Comparison of ENCODE assay signal across 16 cellular contexts in genomic region chr1:150409504-150410362, GRCh38. TPM values are rescaled to one million over a fixed set of nuclear protein-coding genes. Genes with fewer than 3 reads are reported as not detected.
DNase-seq lines count a peak whose midpoint lies in the region; TF ChIP-seq lines count a peak whose summit lies in the region.
"Had no signal": no experiment of that assay in that cellular context is flagged by ENCODE, and none has a peak within 500 bp of the region (broad histone marks: within the 10 kb centered on the region; RNA-seq: fewer than 3 reads in every experiment).

No MANE protein-coding gene starts in this region.

- H3K4me3 Mint-ChIP-seq in CD14-positive monocyte: no peak overlapping the region
- H3K4me3 Mint-ChIP-seq in brain: no peak overlapping the region
- no peak overlapping the region for H3K4me3 Mint-ChIP-seq in nephron progenitor cell
- H3K4me3 Mint-ChIP-seq: activated CD4-positive, alpha-beta memory T cell treated with anti-CD3 and anti-CD28 coated beads, Interleukin-2, amount 10 ng/mL, durations not matched to agents 7 days and 5 days; stimulated activated effector memory CD8-positive, alpha-beta T cell treated with anti-CD3 and anti-CD28 coated beads, Interleukin-12 subunit alpha, Interleukin-12 subunit beta, amount 100 ng/mL, for 72 hours had no signal

- DNase-seq in CD14-positive monocyte (ENCODE audit: low spot score): no peak
- DNase-seq in nephron progenitor cell: no peak
- DNase-seq in BE2C: no peak
- DNase-seq in glomerular visceral epithelial cell (ENCODE audit: extremely low spot score): no peak
- DNase-seq in sigmoid colon: no peak
- DNase-seq in H4 (ENCODE audit: low spot score): no peak
- DNase-seq: activated CD4-positive, alpha-beta memory T cell treated with anti-CD3 and anti-CD28 coated beads, Interleukin-2, amount 10 ng/mL, durations not matched to agents 7 days and 5 days; brain microvascular endothelial cell; DND-41; HCEC 1CT; NCI-H1436 had no signal

- H3K4me1 Mint-ChIP-seq in CD14-positive monocyte (peaks cover 35% of the 10 kb centered on the region), brain (peaks cover 29% of the 10 kb centered on the region), nephron progenitor cell (peaks cover 10% of the 10 kb centered on the region)

- no peak overlapping the region for H3K27ac ChIP-seq in sigmoid colon
- H3K27ac ChIP-seq: brain microvascular endothelial cell, SJSA1, vagina had no signal

- H3K4me1 ChIP-seq in BE2C (no peaks in the 10 kb centered on the region), sigmoid colon (peaks cover 0 to 36% (median 27%) of the 10 kb centered on the region in 4 donors)

- WGBS in sigmoid colon, 2 donors: 63 to 79% methylated on average over 12 of the region's 12 CpGs

- no peak for TF ChIP-seq RAD21 in Ishikawa (IDR thresholded peaks at IDR 0.05; ENCODE audit: low read depth)

- no peaks in the 10 kb centered on the region for H3K36me3 ChIP-seq in BE2C
- H3K36me3 ChIP-seq in sigmoid colon: no peaks in the 10 kb centered on the region
- H3K36me3 ChIP-seq: brain microvascular endothelial cell, SJSA1, vagina had no signal

- no peak for TF ChIP-seq EP300 in Ishikawa (IDR thresholded peaks at IDR 0.05; ENCODE audit: borderline replicate concordance)
- TF ChIP-seq EP300 in sigmoid colon (IDR thresholded peaks at IDR 0.05): no peak

- H3K9me3 ChIP-seq in BE2C (no peaks in the 10 kb centered on the region), sigmoid colon (no peaks in the 10 kb centered on the region)
- H3K9me3 ChIP-seq: SJSA1, vagina had no signal

- intact Hi-C loops in CD14-positive monocyte (cut with micrococcal nuclease) (loop anchor here in 1 of 2 donors (10.0 kb wide), 1 partner anchor 55 kb away; no protein-coding TSS in a partner anchor), sigmoid colon (cut with DNase I) (no loop called here)

- H3K9me3 Mint-ChIP-seq in CD14-positive monocyte (no peaks in the 10 kb centered on the region), brain (no peaks in the 10 kb centered on the region), nephron progenitor cell (no peaks in the 10 kb centered on the region)
- H3K9me3 Mint-ChIP-seq: activated CD4-positive, alpha-beta memory T cell treated with anti-CD3 and anti-CD28 coated beads, Interleukin-2, amount 10 ng/mL, durations not matched to agents 7 days and 5 days; stimulated activated effector memory CD8-positive, alpha-beta T cell treated with anti-CD3 and anti-CD28 coated beads, Interleukin-12 subunit alpha, Interleukin-12 subunit beta, amount 100 ng/mL, for 72 hours had no signal

- TF ChIP-seq CTCF in CD14-positive monocyte (IDR thresholded peaks at IDR 0.05): no peak
- no peak for TF ChIP-seq CTCF in brain (conservative IDR thresholded peaks at IDR 0.05)
- no peak for TF ChIP-seq CTCF in nephron progenitor cell (IDR thresholded peaks at IDR 0.05)
- no peak for TF ChIP-seq CTCF in BE2C (IDR thresholded peaks at IDR 0.05; ENCODE audit: low read depth, low read length)
- no peak for TF ChIP-seq CTCF in sigmoid colon (IDR thresholded peaks at IDR 0.05)

- H3K27ac Mint-ChIP-seq in CD14-positive monocyte (peak overlapping the region in 6 of 7 donors; percentile 48 to 79 (median 70)), brain (peak overlapping the region in 3 of 5 experiments; percentile 1 to 39 (median 34)), nephron progenitor cell (peak overlapping the region; percentile 26)
- H3K27ac Mint-ChIP-seq: activated CD4-positive, alpha-beta memory T cell treated with anti-CD3 and anti-CD28 coated beads, Interleukin-2, amount 10 ng/mL, durations not matched to agents 7 days and 5 days had no signal

- no peaks in the 10 kb centered on the region for H3K27me3 ChIP-seq in BE2C
- no peaks in the 10 kb centered on the region for H3K27me3 ChIP-seq in sigmoid colon
- H3K27me3 ChIP-seq: brain microvascular endothelial cell, SJSA1, vagina had no signal

- H3K36me3 Mint-ChIP-seq in CD14-positive monocyte (peaks cover 0 to 10% of the 10 kb centered on the region in 2 donors), brain (peaks cover 26% of the 10 kb centered on the region), nephron progenitor cell (ENCODE audit: low read depth) (peaks cover 26% of the 10 kb centered on the region)
- H3K36me3 Mint-ChIP-seq: stimulated activated effector memory CD8-positive, alpha-beta T cell treated with anti-CD3 and anti-CD28 coated beads, Interleukin-12 subunit alpha, Interleukin-12 subunit beta, amount 100 ng/mL, for 72 hours had no signal

- no peak for TF ChIP-seq POLR2A in sigmoid colon (IDR thresholded peaks at IDR 0.05)

- H3K4me3 ChIP-seq in BE2C (ENCODE audit: low read depth, low read length) (no peak overlapping the region), sigmoid colon (no peak overlapping the region)
- H3K4me3 ChIP-seq: SJSA1, vagina had no signal

- H3K27me3 Mint-ChIP-seq in CD14-positive monocyte (ENCODE audit: low read depth in 3 of 3) (peaks cover 0 to 1% (median 0%) of the 10 kb centered on the region in 3 donors), brain (no peaks in the 10 kb centered on the region), nephron progenitor cell (ENCODE audit: low read depth, poor library complexity) (no peaks in the 10 kb centered on the region)
- H3K27me3 Mint-ChIP-seq: activated CD4-positive, alpha-beta memory T cell treated with anti-CD3 and anti-CD28 coated beads, Interleukin-2, amount 10 ng/mL, durations not matched to agents 7 days and 5 days had no signal

TF ChIP-seq in Ishikawa, 13 proteins besides CTCF, POLR2A, EP300 and RAD21:
- TF ChIP-seq CEBPB (IDR thresholded peaks at IDR 0.05) (peak; percentile 26; the same call in 1 of the 2 replicates), TAF1 (IDR thresholded peaks at IDR 0.05; ENCODE audit: low read depth) (no peak)

RNA-seq across cellular contexts. Expression of gene RPRD2, which starts 45.8 kb away (rescaled TPM):
- 1 to 10 TPM; 5.9 to 9.7 TPM for polyA plus RNA-seq in CD14-positive monocyte
- polyA plus RNA-seq in brain (ENCODE audit: insufficient read depth, low read depth, low replicate concordance): 42.6 TPM
- polyA plus RNA-seq in BE2C (2012; ENCODE audit: insufficient read depth, insufficient read length, low read depth): 22.2 TPM
- 10 to 100 TPM; 16.2 to 26.7 (median 21.2) TPM for total RNA-seq in sigmoid colon
- polyA plus RNA-seq in sigmoid colon: 10 to 100 TPM in 1 of 3 donors, 1 to 10 TPM in 2; 4.2 to 12.4 (median 5.5) TPM
- total RNA-seq in H4 (2014; rRNA removed; shearing (Covaris generic)): 9.3 and 10.2 TPM in 2 replicates
